Comparison of ENCODE assay signal across 8 cellular contexts in the genomic region with DNA sequence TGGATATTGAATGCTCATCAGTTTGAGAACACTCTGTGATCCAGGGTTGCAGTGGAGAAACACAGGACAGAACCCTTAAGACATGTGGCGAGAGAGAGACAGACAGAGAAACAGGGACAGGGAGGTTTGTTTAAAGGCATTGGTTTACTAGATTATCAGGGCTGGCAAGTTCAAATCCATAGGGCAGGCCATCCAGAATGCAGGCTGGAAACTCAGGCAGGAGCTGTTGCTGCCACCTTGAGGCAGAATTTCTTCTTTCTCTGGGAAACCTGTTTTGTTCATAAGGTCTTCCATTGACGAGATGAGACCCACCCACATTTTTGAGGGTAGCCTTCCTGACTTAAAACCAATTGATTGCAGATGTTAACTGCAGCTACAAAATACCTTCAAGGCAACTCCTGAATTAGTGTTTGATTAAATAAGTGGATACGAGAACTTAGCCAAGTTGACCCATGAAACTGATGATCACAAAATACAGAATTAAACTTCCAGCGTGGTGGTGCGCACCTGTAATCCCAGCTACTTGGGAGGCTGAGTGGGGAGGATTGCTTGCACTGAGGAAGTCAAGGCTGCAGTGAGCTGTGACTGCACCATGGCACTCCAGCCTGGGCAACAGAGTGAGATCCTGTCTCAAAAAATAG. TPM values are rescaled to one million over a fixed set of nuclear protein-coding genes. Genes with fewer than 3 reads are reported as not detected.
DNase-seq lines count a peak whose midpoint lies in the region; ATAC-seq and TF ChIP-seq lines count a peak whose summit lies in the region.

No MANE protein-coding gene starts in this region.

- CTCF ChIA-PET in BJ (lab: Yijun Ruan, JAX): interaction anchor here (0.6 to 2.8 kb wide), 6 partner anchors 9 to 1081 kb away, joined by 3 to 19 read pairs (median 4); no protein-coding TSS in a partner anchor

- H3K9me3 ChIP-seq in spleen: no peaks in the 10 kb centered on the region

- H3K36me3 ChIP-seq in BJ (ENCODE audit: control insufficient read depth, insufficient read depth, low read length) (no peaks in the 10 kb centered on the region), brain microvascular endothelial cell (replicated peaks) (no peaks in the 10 kb centered on the region), spleen (no peaks in the 10 kb centered on the region)

- TF ChIP-seq CTCF in BJ (IDR thresholded peaks at IDR 0.05; ENCODE audit: insufficient read depth, low read depth, low read length) (peak; percentile 68), brain microvascular endothelial cell (IDR thresholded peaks at IDR 0.05; ENCODE audit: low read depth, low read length, missing control alignments) (peak; percentile 77), spleen (IDR thresholded peaks at IDR 0.05 in 8 of 11, conservative IDR thresholded peaks at IDR 0.05 in 3 of 11) (peak in 5 of 11 experiments; percentile 4 to 25 (median 18))

- H3K27me3 ChIP-seq in BJ (ENCODE audit: control insufficient read depth, insufficient read depth, low read length) (peaks cover 7% of the 10 kb centered on the region), brain microvascular endothelial cell (replicated peaks) (peaks cover 2% of the 10 kb centered on the region), spleen (replicated peaks in 1 of 7) (peaks cover 0 to 68% (median 7%) of the 10 kb centered on the region in 7 donors)

- intact Hi-C loops in spleen (cut with DNase I; ENCODE audit: low total_unique reads): loop anchor here (10.0 kb wide), 1 partner anchor 1072 kb away; no protein-coding TSS in a partner anchor

- no peak overlapping the region for H3K4me3 ChIP-seq in BJ (ENCODE audit: low read depth, low read length)
- no peak overlapping the region for H3K4me3 ChIP-seq in brain microvascular endothelial cell (ENCODE audit: low read depth, low read length)
- no peak overlapping the region for H3K4me3 ChIP-seq in spleen

- no peak for ATAC-seq in HG02884 (IDR thresholded peaks at IDR 0.05; ENCODE audit: unreplicated experiment)

- TF ChIP-seq POLR2A in spleen (IDR thresholded peaks at IDR 0.05): no peak

- POLR2A ChIA-PET in BJ (lab: Charles Lee): no interaction called here

- no peak overlapping the region for H3K27ac ChIP-seq in brain microvascular endothelial cell
- no peak overlapping the region for H3K27ac ChIP-seq in spleen

- DNase-seq in BJ (ENCODE audit: low read depth) (peak; percentile 20), H4 (ENCODE audit: low spot score) (peak; percentile 54), NCI-H510A treated with DMSO at 0.1 percent for 48 hours (lab: John Stamatoyannopoulos, UW) (peak; percentile 66), brain microvascular endothelial cell (peak; percentile 64), kidney tubule cell (ENCODE audit: low spot score) (peak; percentile 51), spleen (no peak), UCSD-AML1 (lab: John Stamatoyannopoulos, UW; ENCODE audit: unreplicated experiment) (no peak)

- WGBS in spleen, 5 donors: 56 to 75% (median 73%) methylated on average over 5 of the region's 5 CpGs

- in situ Hi-C loops in brain microvascular endothelial cell (cut with HindIII; ENCODE audit: low pct_ligation_motif_present, low sequenced_read_pairs): no loop called here

- H3K4me1 ChIP-seq in spleen: no peaks in the 10 kb centered on the region

RNA-seq across cellular contexts. Expression of a gene that starts 55.9 kb away (rescaled TPM):
- 31.2 and 35.3 TPM in 2 replicates for polyA plus RNA-seq in BJ (2011; rRNA removed)
- 21.2 and 22.7 TPM in 2 replicates for polyA minus RNA-seq in BJ (2011; rRNA and poly(A)+ RNA removed)
- total RNA-seq in H4 (2014; rRNA removed; shearing (Covaris generic)): 53.5 and 63.2 TPM in 2 replicates
- 10 to 100 TPM; 53.1 to 77.8 (median 57.6) TPM for total RNA-seq in spleen
- 10 to 100 TPM; 42.4 to 63.3 (median 49.8) TPM for polyA plus RNA-seq in spleen

RNA-seq across cellular contexts. Expression of a gene that starts 56.3 kb away (rescaled TPM):
- polyA plus RNA-seq in BJ (2011; rRNA removed): 18.7 and 20.9 TPM in 2 replicates
- polyA minus RNA-seq in BJ (2011; rRNA and poly(A)+ RNA removed): 6.2 and 7.6 TPM in 2 replicates
- 23.2 and 34.9 TPM in 2 replicates for total RNA-seq in H4 (2014; rRNA removed; shearing (Covaris generic))
- 1 to 10 TPM; 4.6 to 9.3 (median 7.1) TPM for total RNA-seq in spleen
- polyA plus RNA-seq in spleen: 1 to 10 TPM; 2.5 to 5.1 (median 4.4) TPM

Comparison
In these comparisons a context has a peak if more than half of its experiments do, and no peak if none do; other contexts are left out.
1. DNase-seq: peak in BJ (single experiment), H4 (single experiment), NCI-H510A treated with DMSO at 0.1 percent for 48 hours (single experiment), brain microvascular endothelial cell (single experiment) and kidney tubule cell (single experiment); none in spleen (single experiment) and UCSD-AML1 (single experiment).